Comparison of ENCODE assay signal across 11 cellular contexts in the genomic region with DNA sequence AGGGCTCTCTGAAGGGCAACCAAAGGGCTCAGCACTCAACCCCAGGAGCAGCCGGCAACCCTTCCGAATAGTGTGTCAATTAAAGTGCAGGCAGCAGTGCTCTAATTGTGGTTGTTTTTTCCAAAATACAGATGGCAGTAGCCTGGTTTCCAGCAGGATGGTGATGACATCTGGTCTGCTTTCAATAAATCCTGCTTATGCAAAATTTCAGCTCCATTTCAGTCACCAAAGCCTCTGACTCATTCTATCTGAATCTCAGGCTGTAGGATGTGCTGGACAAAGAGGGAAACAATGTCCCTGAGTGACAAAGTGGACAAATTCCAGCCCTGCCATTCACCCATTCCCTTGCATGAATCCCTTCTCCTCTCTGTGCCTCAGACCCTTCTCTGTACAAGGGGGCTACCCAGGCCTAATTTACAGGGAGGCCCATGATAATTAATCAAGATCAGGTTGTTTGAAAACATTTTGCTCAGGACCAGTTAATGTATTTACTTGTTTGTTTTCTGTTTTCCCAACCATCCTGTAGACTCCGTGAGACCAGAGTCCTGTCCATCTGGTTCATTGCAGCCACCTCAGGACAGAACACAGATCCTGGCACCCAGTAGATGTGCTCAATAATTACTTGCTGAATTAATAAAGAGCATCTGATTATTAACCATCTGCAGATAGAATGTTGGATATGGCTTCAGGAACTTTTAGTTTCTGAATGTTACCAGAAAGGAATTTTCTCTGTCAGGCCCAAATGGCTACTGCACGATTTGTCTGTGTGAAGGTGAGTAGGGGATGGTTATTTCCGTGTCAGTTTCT. TPM values are rescaled to one million over a fixed set of nuclear protein-coding genes. Genes with fewer than 3 reads are reported as not detected.
DNase-seq lines count a peak whose midpoint lies in the region; ATAC-seq, FAIRE-seq and TF ChIP-seq lines count a peak whose summit lies in the region.
"Had no signal": no experiment of that assay in that cellular context is flagged by ENCODE, and none has a peak within 500 bp of the region (broad histone marks: within the 10 kb centered on the region; RNA-seq: fewer than 3 reads in every experiment).

No MANE protein-coding gene starts in this region.

- no peak overlapping the region for H2BK15ac ChIP-seq in mesendoderm (replicated peaks; ENCODE audit: low read depth)

- no peaks in the 10 kb centered on the region for H3K36me3 ChIP-seq in mesendoderm (ENCODE audit: control insufficient read depth, insufficient read depth, low read length)
- H3K36me3 ChIP-seq in esophagus squamous epithelium, result no peaks in the 10 kb centered on the region

- no peaks in the 10 kb centered on the region for H3K4me1 Mint-ChIP-seq in activated CD8-positive, alpha-beta T cell treated with anti-CD3 and anti-CD28 coated beads for 36 hours (ENCODE audit: low read depth)

- H3K4me3 Mint-ChIP-seq in activated CD8-positive, alpha-beta T cell treated with anti-CD3 and anti-CD28 coated beads for 36 hours, result no peak overlapping the region
- H3K4me3 Mint-ChIP-seq: activated T-cell treated with anti-CD3 and anti-CD28 coated beads, Interleukin-2, amount 50 U/mL, for 24 hours had no signal

- no peak overlapping the region for H3K18ac ChIP-seq in mesendoderm (ENCODE audit: low read length)

- DNase-seq in GM04504 (ENCODE audit: low read depth) (peak; percentile 69), RCC 7860 (ENCODE audit: low spot score) (peak; percentile 59), epithelial cell of esophagus (ENCODE audit: low read depth) (peak; percentile 34), renal cortical epithelial cell (ENCODE audit: low read depth) (peak; percentile 58), mesendoderm (no peak), esophagus squamous epithelium (lab: John Stamatoyannopoulos, UW) (no peak)
- DNase-seq in activated CD8-positive, alpha-beta T cell treated with anti-CD3 and anti-CD28 coated beads for 36 hours, result no peak
- DNase-seq: activated T-cell treated with anti-CD3 and anti-CD28 coated beads, Interleukin-2, amount 50 U/mL, for 24 hours; DMS79 treated with DMSO at 0.1 percent for 48 hours had no signal

- H3K79me2 ChIP-seq in mesendoderm (ENCODE audit: control insufficient read depth, insufficient read depth, low read length), result no peaks in the 10 kb centered on the region
- H3K79me2 ChIP-seq: hepatocyte had no signal

- POLR2A ChIA-PET in activated CD8-positive, alpha-beta T cell treated with anti-CD3 and anti-CD28 coated beads for 36 hours (lab: Charles Lee), result no interaction called here

- ATAC-seq in HG03342 (IDR thresholded peaks at IDR 0.05; ENCODE audit: unreplicated experiment), result no peak
- ATAC-seq in activated CD8-positive, alpha-beta T cell treated with anti-CD3 and anti-CD28 coated beads for 36 hours, result no peak

- no peak overlapping the region for H2AK5ac ChIP-seq in mesendoderm (ENCODE audit: low read length)

- FAIRE-seq in RCC 7860 (lab: Jason Lieb, UNC), result no peak

- no peaks in the 10 kb centered on the region for H3K36me3 Mint-ChIP-seq in activated CD8-positive, alpha-beta T cell treated with anti-CD3 and anti-CD28 coated beads for 36 hours (ENCODE audit: low read depth)

- no peak overlapping the region for H3K23ac ChIP-seq in mesendoderm (ENCODE audit: low read length)

- H3K4ac ChIP-seq in mesendoderm (ENCODE audit: low read depth, low read length), result no peak overlapping the region

- TF ChIP-seq CTCF in epithelial cell of esophagus (IDR thresholded peaks at IDR 0.05; ENCODE audit: insufficient read depth, low read depth, low read length, missing control alignments) (no peak), esophagus squamous epithelium (IDR thresholded peaks at IDR 0.05) (no peak)
- TF ChIP-seq CTCF in activated CD8-positive, alpha-beta T cell treated with anti-CD3 and anti-CD28 coated beads for 36 hours (IDR thresholded peaks at IDR 0.05), result no peak

- no peaks in the 10 kb centered on the region for H3K79me1 ChIP-seq in mesendoderm (ENCODE audit: low read length)

- peaks cover 3% of the 10 kb centered on the region for H3K27me3 Mint-ChIP-seq in activated CD8-positive, alpha-beta T cell treated with anti-CD3 and anti-CD28 coated beads for 36 hours

- CTCF ChIA-PET in activated CD8-positive, alpha-beta T cell treated with anti-CD3 and anti-CD28 coated beads for 36 hours (lab: Charles Lee), result no interaction called here

- no peak overlapping the region for H4K5ac ChIP-seq in mesendoderm (ENCODE audit: low read length)

- no CpG with 5 or more reads among the region's 5 CpGs for WGBS in mesendoderm (ENCODE audit: extremely low coverage, insufficient coverage, low lambda C conversion rate)
- WGBS in esophagus squamous epithelium, 2 donors, result 62 to 70% methylated on average over 5 of the region's 5 CpGs

- H3K4me3 ChIP-seq in epithelial cell of esophagus (ENCODE audit: low read length) (no peak overlapping the region), mesendoderm (ENCODE audit: low read length) (no peak overlapping the region), esophagus squamous epithelium (no peak overlapping the region)
- H3K4me3 ChIP-seq: hepatocyte had no signal

- H3K9ac ChIP-seq in mesendoderm (ENCODE audit: low read length), result no peak overlapping the region

- H3K9me3 Mint-ChIP-seq in activated CD8-positive, alpha-beta T cell treated with anti-CD3 and anti-CD28 coated beads for 36 hours, result no peaks in the 10 kb centered on the region
- H3K9me3 Mint-ChIP-seq: activated T-cell treated with anti-CD3 and anti-CD28 coated beads, Interleukin-2, amount 50 U/mL, for 24 hours had no signal

- H3K56ac ChIP-seq in mesendoderm (ENCODE audit: low read length), result no peak overlapping the region

- H3K27ac Mint-ChIP-seq in activated CD8-positive, alpha-beta T cell treated with anti-CD3 and anti-CD28 coated beads for 36 hours, result no peak overlapping the region
- H3K27ac Mint-ChIP-seq: activated T-cell treated with anti-CD3 and anti-CD28 coated beads, Interleukin-2, amount 50 U/mL, for 24 hours had no signal

- H3K4me1 ChIP-seq in mesendoderm (ENCODE audit: control insufficient read depth, low read depth, low read length), result no peaks in the 10 kb centered on the region
- peaks cover 0 to 14% (median 3%) of the 10 kb centered on the region in 3 donors for H3K4me1 ChIP-seq in esophagus squamous epithelium

- H4K8ac ChIP-seq in mesendoderm (ENCODE audit: low read depth, low read length), result no peak overlapping the region

- no peak overlapping the region for H3K4me2 ChIP-seq in mesendoderm (ENCODE audit: low read length)
- H3K4me2 ChIP-seq: hepatocyte had no signal

- H3K27ac ChIP-seq in mesendoderm (ENCODE audit: low read depth, low read length), result no peak overlapping the region
- H3K27ac ChIP-seq in esophagus squamous epithelium, result no peak overlapping the region
- H3K27ac ChIP-seq: hepatocyte had no signal

- no peak overlapping the region for H2BK120ac ChIP-seq in mesendoderm (ENCODE audit: low read depth, low read length)

- TF ChIP-seq POLR2A in esophagus squamous epithelium (IDR thresholded peaks at IDR 0.05), result no peak

- intact Hi-C loops in activated CD8-positive, alpha-beta T cell treated with anti-CD3 and anti-CD28 coated beads for 36 hours (cut with micrococcal nuclease), result no loop called here
- intact Hi-C loops in esophagus squamous epithelium (cut with DNase I), result no loop called here

- no peak overlapping the region for H2BK5ac ChIP-seq in mesendoderm (ENCODE audit: low read length)

- H3K27me3 ChIP-seq in mesendoderm (ENCODE audit: insufficient read depth, low read length, poor library complexity) (no peaks in the 10 kb centered on the region), esophagus squamous epithelium (no peaks in the 10 kb centered on the region)
- H3K27me3 ChIP-seq: hepatocyte had no signal

- no peaks in the 10 kb centered on the region for H3K9me3 ChIP-seq in esophagus squamous epithelium

RNA-seq across cellular contexts. Expression of a gene that starts 27.1 kb away (rescaled TPM):
- total RNA-seq in renal cortical epithelial cell, result not detected in 2 replicates
- polyA plus RNA-seq in mesendoderm (2013, experiment 1 of 2), result 0.20 TPM
- polyA plus RNA-seq in mesendoderm (2013, experiment 2 of 2), result 0.17 TPM
- total RNA-seq in activated CD8-positive, alpha-beta T cell treated with anti-CD3 and anti-CD28 coated beads for 36 hours, result not detected
- not detected for total RNA-seq in esophagus squamous epithelium
- total RNA-seq: hepatocyte had no signal
- polyA plus RNA-seq: hepatocyte had no signal

Comparison
In these comparisons a context has a peak if more than half of its experiments do, and no peak if none do; other contexts are left out.
1. DNase-seq: peak in GM04504 (single experiment), RCC 7860 (single experiment), epithelial cell of esophagus (single experiment) and renal cortical epithelial cell (single experiment); none in mesendoderm (single experiment), activated CD8-positive, alpha-beta T cell treated with anti-CD3 and anti-CD28 coated beads for 36 hours (single experiment) and esophagus squamous epithelium (single experiment).